In genomic region chr12:54220092-54220557, GRCh38 we compare ENCODE assay signal across 8 cellular contexts. TPM values are rescaled to one million over a fixed set of nuclear protein-coding genes. Genes with fewer than 3 reads are reported as not detected.
DNase-seq lines count a peak whose midpoint lies in the region; ATAC-seq and TF ChIP-seq lines count a peak whose summit lies in the region.

No MANE protein-coding gene starts in this region.

- H3K4me1 ChIP-seq in Peyer's patch (peaks cover 0 to 25% (median 20%) of the 10 kb centered on the region in 4 donors), vagina (peaks cover 20% of the 10 kb centered on the region)

- intact Hi-C loops in vagina (cut with DNase I), result no loop called here

- in situ Hi-C loops in KBM-7 (cut with MboI; ENCODE audit: low pct_unique_long_range_greater_than_20kb, low sequenced_read_pairs), result no loop called here

- no peak overlapping the region for H3K27ac Mint-ChIP-seq in activated T-cell treated with anti-CD3 and anti-CD28 coated beads, Interleukin-2, amount 50 U/mL, for 72 hours

- H3K36me3 ChIP-seq in Peyer's patch (no peaks in the 10 kb centered on the region), vagina (no peaks in the 10 kb centered on the region)

- H3K27ac ChIP-seq in Peyer's patch (no peak overlapping the region), vagina (no peak overlapping the region)

- H3K4me1 Mint-ChIP-seq in activated T-cell treated with anti-CD3 and anti-CD28 coated beads, Interleukin-2, amount 50 U/mL, for 72 hours (ENCODE audit: low read depth), result peaks cover 24% of the 10 kb centered on the region

- no peaks in the 10 kb centered on the region for H3K36me3 Mint-ChIP-seq in activated T-cell treated with anti-CD3 and anti-CD28 coated beads, Interleukin-2, amount 50 U/mL, for 72 hours (ENCODE audit: insufficient read depth in 2 of 2)

- TF ChIP-seq CTCF in Peyer's patch (IDR thresholded peaks at IDR 0.05) (peak; percentile 60 to 77 (median 70)), fibroblast of pulmonary artery (IDR thresholded peaks at IDR 0.05; ENCODE audit: low read length, missing control alignments) (peak; percentile 90), vagina (IDR thresholded peaks at IDR 0.05) (peak; percentile 37 to 81 (median 75))

- peak; percentile 69 for ATAC-seq in activated T-cell treated with anti-CD3 and anti-CD28 coated beads, Interleukin-2, amount 50 U/mL, for 72 hours (replicated peaks in 1 of 2)
- ATAC-seq in GM19463 (IDR thresholded peaks at IDR 0.05; ENCODE audit: unreplicated experiment), result no peak

- H3K9me3 ChIP-seq in Peyer's patch, result no peaks in the 10 kb centered on the region
- H3K9me3 ChIP-seq in vagina, result no peaks in the 10 kb centered on the region

- peak; percentile 15 for DNase-seq in GF-D8 (lab: John Stamatoyannopoulos, UW)
- DNase-seq in KBM-7, result peak; percentile 93
- peak; percentile 61 to 85 (median 63) for DNase-seq in Peyer's patch
- DNase-seq in activated T-cell treated with anti-CD3 and anti-CD28 coated beads, Interleukin-2, amount 50 U/mL, for 72 hours, result peak; percentile 69 to 81
- peak; percentile 76 for DNase-seq in fibroblast of pulmonary artery (ENCODE audit: low read depth)
- peak in 48 of 56 donors; percentile 8 to 84 (median 44) for DNase-seq in nucleus accumbens (lab: John Stamatoyannopoulos, UW)
- DNase-seq in vagina (ENCODE audit: extremely low spot score in 2 of 2), result no peak

- H3K27me3 ChIP-seq in Peyer's patch, result peaks cover 0 to 8% of the 10 kb centered on the region in 2 donors
- no peaks in the 10 kb centered on the region for H3K27me3 ChIP-seq in vagina

- peaks cover 28% of the 10 kb centered on the region for H3K27me3 Mint-ChIP-seq in activated T-cell treated with anti-CD3 and anti-CD28 coated beads, Interleukin-2, amount 50 U/mL, for 72 hours (ENCODE audit: low read depth)

- H3K4me3 ChIP-seq in Peyer's patch (no peak overlapping the region), fibroblast of pulmonary artery (replicated peaks; ENCODE audit: low read depth, low read length) (no peak overlapping the region), vagina (no peak overlapping the region)

- TF ChIP-seq POLR2A in Peyer's patch (IDR thresholded peaks at IDR 0.05), result no peak
- no peak for TF ChIP-seq POLR2A in vagina (IDR thresholded peaks at IDR 0.05)

- H3K9me3 Mint-ChIP-seq in activated T-cell treated with anti-CD3 and anti-CD28 coated beads, Interleukin-2, amount 50 U/mL, for 72 hours, result no peaks in the 10 kb centered on the region

- no peak overlapping the region for H3K4me3 Mint-ChIP-seq in activated T-cell treated with anti-CD3 and anti-CD28 coated beads, Interleukin-2, amount 50 U/mL, for 72 hours

RNA-seq across cellular contexts. Expression of gene SMUG1, which starts 31.3 kb away (rescaled TPM):
- total RNA-seq in Peyer's patch (10 to 100 TPM; 37.7 to 86.6 (median 54.2) TPM), vagina (16.5 TPM)
- 10 to 100 TPM; 21.4 to 24.9 TPM for total RNA-seq in activated T-cell treated with anti-CD3 and anti-CD28 coated beads, Interleukin-2, amount 50 U/mL, for 72 hours

RNA-seq across cellular contexts. Expression of gene CBX5, which starts 59.8 kb away (rescaled TPM):
- 10 to 100 TPM; 14.9 to 33.0 (median 20.4) TPM for total RNA-seq in Peyer's patch
- 100 to 1,000 TPM in 1 of 2 donors, 10 to 100 TPM in 1; 89.4 to 108 TPM for total RNA-seq in activated T-cell treated with anti-CD3 and anti-CD28 coated beads, Interleukin-2, amount 50 U/mL, for 72 hours
- total RNA-seq in vagina, result 21.6 TPM

Comparison
In these comparisons a context has a peak if more than half of its experiments do, and no peak if none do; other contexts are left out.
1. DNase-seq: peak in GF-D8 (single experiment), KBM-7 (single experiment), Peyer's patch (3 of 3), activated T-cell treated with anti-CD3 and anti-CD28 coated beads, Interleukin-2, amount 50 U/mL, for 72 hours (2 of 2), fibroblast of pulmonary artery (single experiment) and nucleus accumbens (48 of 56); none in vagina (0 of 2).
2. Peak in every context shown above with its lines, with median percentiles within 50 percentile points of each other: CTCF ChIP-seq.